Comparison of ENCODE assay signal across 21 cellular contexts in the genomic region with DNA sequence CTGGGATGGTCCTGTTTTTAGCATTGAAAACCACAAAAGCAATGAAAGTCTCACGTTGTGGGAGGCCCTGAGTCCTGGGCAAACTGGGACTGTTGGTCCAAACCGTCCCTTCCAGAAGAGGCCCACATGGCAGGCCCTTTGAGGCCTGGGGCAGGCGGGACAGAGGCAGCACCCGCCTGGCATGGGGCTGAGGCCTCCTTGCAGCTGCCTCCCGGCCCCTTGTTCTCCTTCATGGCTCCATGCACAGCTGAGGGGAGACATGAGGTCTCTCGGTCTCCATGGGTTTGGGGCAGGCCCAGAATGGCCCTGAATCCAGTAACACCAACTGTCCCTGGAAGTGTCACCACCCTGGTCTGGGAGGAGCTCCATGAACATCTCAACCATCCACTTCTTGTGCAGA.
"Had no signal": no experiment of that assay in that cellular context is flagged by ENCODE, and none has a peak within 500 bp of the region (broad histone marks: within the 10 kb centered on the region; RNA-seq: fewer than 3 reads in every experiment).

No MANE protein-coding gene starts in this region.

- H3K4me1 ChIP-seq: parathyroid adenoma, prostate gland, right atrium auricular region, tibial nerve, upper lobe of left lung had no signal

- ATAC-seq: effector memory CD8-positive, alpha-beta T cell; left colon; natural killer cell treated with Interleukin-12 subunit alpha and Interleukin-12 subunit beta and Interleukin-15 and Interleukin-18, amount 100 ng/mL, for 72 hours; stimulated activated naive B cell treated with anti-CD40 and anti-IgM and Interleukin-4, amounts not matched to agents 10 μg/mL and 1 μg/mL and 100 μg/mL, for 72 hours had no signal

- H3K4me3 ChIP-seq: lung, prostate gland, right atrium auricular region, thoracic aorta, tibial nerve, upper lobe of left lung had no signal

- H3K9me3 ChIP-seq: neutrophil, prostate gland, right atrium auricular region, thoracic aorta, tibial nerve, upper lobe of left lung had no signal

- DNase-seq: cortex of kidney; effector memory CD8-positive, alpha-beta T cell; erythroblast; immature natural killer cell; islet precursor cell; kidney glomerular epithelial cell; left colon; left ventricle myocardium superior; naive B cell; small intestine; stimulated activated CD4-positive, alpha-beta T cell treated with anti-CD3 and anti-CD28 coated beads, Interleukin-12 subunit alpha, Interleukin-12 subunit beta, amount 100 ng/mL, for 4 hours; stimulated activated naive B cell treated with anti-CD40 and anti-IgM and Interleukin-4, amounts not matched to agents 10 μg/mL and 1 μg/mL and 100 μg/mL, for 72 hours; upper lobe of left lung had no signal

- H3K9ac ChIP-seq: parathyroid adenoma had no signal

- H3K27ac ChIP-seq: neutrophil, parathyroid adenoma, prostate gland, right atrium auricular region, thoracic aorta, tibial nerve, upper lobe of left lung had no signal

- H3K36me3 ChIP-seq: prostate gland, right atrium auricular region, thoracic aorta, tibial nerve, upper lobe of left lung had no signal

- H3K27me3 ChIP-seq: neutrophil, right atrium auricular region, tibial nerve, upper lobe of left lung had no signal
